In the genomic region with DNA sequence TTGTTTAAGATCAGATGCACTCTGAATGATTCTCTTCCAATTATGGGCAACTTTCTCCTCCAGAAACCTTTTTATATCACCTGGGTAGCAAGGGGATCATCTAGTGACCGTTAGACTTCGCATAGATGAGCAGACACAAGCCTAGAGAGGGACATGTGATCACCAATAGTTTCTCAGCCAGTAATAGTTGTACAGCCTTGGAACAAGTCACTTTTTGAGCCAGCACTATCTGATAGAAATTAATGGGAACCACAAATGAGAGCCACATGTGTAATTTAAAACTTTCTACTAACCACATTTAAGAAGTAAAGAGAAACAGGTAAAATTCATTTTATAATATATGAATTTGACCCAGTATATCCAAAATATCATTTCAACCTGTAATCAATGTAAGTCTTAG, we compare ENCODE assay signal across 8 cellular contexts. TPM values are rescaled to one million over a fixed set of nuclear protein-coding genes. Genes with fewer than 3 reads are reported as not detected.
DNase-seq lines count a peak whose midpoint lies in the region; ATAC-seq and TF ChIP-seq lines count a peak whose summit lies in the region.

No MANE protein-coding gene starts in this region.

- no peak overlapping the region for H3K27ac Mint-ChIP-seq in activated CD4-positive, alpha-beta T cell treated with anti-CD3 and anti-CD28 coated beads, Interleukin-2, amount 10 ng/mL, durations not matched to agents 24 days and 14 days
- H3K27ac Mint-ChIP-seq in activated B cell treated with CpG ODN at 0.5 μM for 24 hours, result no peak overlapping the region
- peak overlapping the region in 5 of 6 donors; percentile 93 to 97 (median 96) for H3K27ac Mint-ChIP-seq in immature natural killer cell

- H3K36me3 ChIP-seq in thoracic aorta, result no peaks in the 10 kb centered on the region

- H3K27ac ChIP-seq in thoracic aorta (no peak overlapping the region), substantia nigra (ENCODE audit: low read depth, low read length, poor library complexity, severe bottlenecking) (no peak overlapping the region)

- peaks cover 14% of the 10 kb centered on the region for H3K27me3 Mint-ChIP-seq in activated CD4-positive, alpha-beta T cell treated with anti-CD3 and anti-CD28 coated beads, Interleukin-2, amount 10 ng/mL, durations not matched to agents 24 days and 14 days
- H3K27me3 Mint-ChIP-seq in activated B cell treated with CpG ODN at 0.5 μM for 24 hours, result peaks cover 17% of the 10 kb centered on the region
- H3K27me3 Mint-ChIP-seq in immature natural killer cell (ENCODE audit: low read depth in 3 of 3), result peaks cover 10 to 17% (median 13%) of the 10 kb centered on the region in 3 donors

- no peak for DNase-seq in activated CD4-positive, alpha-beta T cell treated with anti-CD3 and anti-CD28 coated beads, Interleukin-2, amount 10 ng/mL, durations not matched to agents 24 days and 14 days
- DNase-seq in activated CD4-positive, alpha-beta T cell treated with anti-CD3 and anti-CD28 coated beads for 48 hours, result no peak
- DNase-seq in activated B cell treated with CpG ODN at 0.5 μM for 24 hours (no peak), immature natural killer cell (no peak), thoracic aorta (ENCODE audit: low spot score) (no peak), substantia nigra (lab: John Stamatoyannopoulos, UW) (no peak), NCI-H524 (lab: John Stamatoyannopoulos, UW) (no peak)

- CTCF ChIA-PET in activated B cell treated with CpG ODN at 0.5 μM for 24 hours (lab: Charles Lee), result no interaction called here

- intact Hi-C loops in activated CD4-positive, alpha-beta T cell treated with anti-CD3 and anti-CD28 coated beads, Interleukin-2, amount 10 ng/mL, durations not matched to agents 24 days and 14 days (cut with micrococcal nuclease), result loop anchor here (10.0 kb wide), 1 partner anchor 782 kb away; the partner anchor contains the start of gene RALGAPB
- intact Hi-C loops in activated B cell treated with CpG ODN at 0.5 μM for 24 hours (cut with micrococcal nuclease), result loop anchor here (1.0 kb wide), 3 partner anchors 111 to 340 kb away; partner anchors contain the start of genes BLCAP, RPRD1B and TTI1

- H3K4me1 Mint-ChIP-seq in activated CD4-positive, alpha-beta T cell treated with anti-CD3 and anti-CD28 coated beads, Interleukin-2, amount 10 ng/mL, durations not matched to agents 24 days and 14 days, result peaks cover 21% of the 10 kb centered on the region
- H3K4me1 Mint-ChIP-seq in activated B cell treated with CpG ODN at 0.5 μM for 24 hours, result peaks cover 36% of the 10 kb centered on the region
- peaks cover 22 to 39% of the 10 kb centered on the region in 2 donors for H3K4me1 Mint-ChIP-seq in immature natural killer cell

- H3K9me3 ChIP-seq in thoracic aorta, result no peaks in the 10 kb centered on the region

- peak overlapping the region; percentile 85 for H3K4me3 ChIP-seq in thoracic aorta

- peaks cover 13 to 18% of the 10 kb centered on the region in 2 donors for H3K4me1 ChIP-seq in thoracic aorta (ENCODE audit: control insufficient read depth in 1 of 2, low read depth in 2 of 2)

- ATAC-seq in activated B cell treated with CpG ODN at 0.5 μM for 24 hours (ENCODE audit: low read depth), result no peak
- ATAC-seq in thoracic aorta (ENCODE audit: insufficient number of reproducible peaks, low FRiP score, low read depth), result no peak
- ATAC-seq in GM19455 (IDR thresholded peaks at IDR 0.05; ENCODE audit: unreplicated experiment), result no peak

- no peaks in the 10 kb centered on the region for H3K9me3 Mint-ChIP-seq in activated CD4-positive, alpha-beta T cell treated with anti-CD3 and anti-CD28 coated beads, Interleukin-2, amount 10 ng/mL, durations not matched to agents 24 days and 14 days
- no peaks in the 10 kb centered on the region for H3K9me3 Mint-ChIP-seq in activated B cell treated with CpG ODN at 0.5 μM for 24 hours
- H3K9me3 Mint-ChIP-seq in immature natural killer cell, result no peaks in the 10 kb centered on the region

- H3K36me3 Mint-ChIP-seq in activated CD4-positive, alpha-beta T cell treated with anti-CD3 and anti-CD28 coated beads, Interleukin-2, amount 10 ng/mL, durations not matched to agents 24 days and 14 days (ENCODE audit: low read depth), result peaks cover 6% of the 10 kb centered on the region
- H3K36me3 Mint-ChIP-seq in activated B cell treated with CpG ODN at 0.5 μM for 24 hours (ENCODE audit: low read depth), result peaks cover 10% of the 10 kb centered on the region
- H3K36me3 Mint-ChIP-seq in immature natural killer cell, result no peaks in the 10 kb centered on the region

- no peaks in the 10 kb centered on the region for H3K27me3 ChIP-seq in thoracic aorta (replicated peaks; ENCODE audit: insufficient read depth)

- POLR2A ChIA-PET in activated B cell treated with CpG ODN at 0.5 μM for 24 hours (lab: Charles Lee), result interaction anchor here (0.7 kb wide), 1 partner anchor 57 kb away, joined by 3 read pairs; no protein-coding TSS in a partner anchor

- H3K4me3 Mint-ChIP-seq in activated CD4-positive, alpha-beta T cell treated with anti-CD3 and anti-CD28 coated beads, Interleukin-2, amount 10 ng/mL, durations not matched to agents 24 days and 14 days, result peak overlapping the region; percentile 96
- peak overlapping the region; percentile 99 for H3K4me3 Mint-ChIP-seq in activated B cell treated with CpG ODN at 0.5 μM for 24 hours
- H3K4me3 Mint-ChIP-seq in immature natural killer cell, result peak overlapping the region; percentile 95 to 100 (median 98)

- no peak for TF ChIP-seq CTCF in activated B cell treated with CpG ODN at 0.5 μM for 24 hours (IDR thresholded peaks at IDR 0.05)
- no peak for TF ChIP-seq CTCF in thoracic aorta (IDR thresholded peaks at IDR 0.05)

RNA-seq across cellular contexts. Expression of gene CTNNBL1, which starts 0.6 kb away (rescaled TPM):
- 97.9 and 105 TPM in 2 replicates for total RNA-seq in activated CD4-positive, alpha-beta T cell treated with anti-CD3 and anti-CD28 coated beads, Interleukin-2, amount 10 ng/mL, durations not matched to agents 24 days and 14 days
- total RNA-seq in activated B cell treated with CpG ODN at 0.5 μM for 24 hours, result 102 and 110 TPM in 2 replicates
- 100 to 1,000 TPM in 2 of 3 donors, 10 to 100 TPM in 1; 99.5 to 109 (median 105) TPM for polyA plus RNA-seq in immature natural killer cell
- total RNA-seq in thoracic aorta, result 10 to 100 TPM; 22.6 to 34.3 TPM

Comparison
In these comparisons a context has a peak if more than half of its experiments do, and no peak if none do; other contexts are left out.
1. H3K27ac Mint-ChIP-seq: peak in immature natural killer cell (5 of 6); none in activated CD4-positive, alpha-beta T cell treated with anti-CD3 and anti-CD28 coated beads, Interleukin-2, amount 10 ng/mL, durations not matched to agents 24 days and 14 days (single experiment) and activated B cell treated with CpG ODN at 0.5 μM for 24 hours (single experiment).
2. Peak in every context shown above with its lines, with median percentiles within 50 percentile points of each other: H3K4me3 Mint-ChIP-seq.